ENCODE assay signal across 8 cellular contexts in the genomic region with DNA sequence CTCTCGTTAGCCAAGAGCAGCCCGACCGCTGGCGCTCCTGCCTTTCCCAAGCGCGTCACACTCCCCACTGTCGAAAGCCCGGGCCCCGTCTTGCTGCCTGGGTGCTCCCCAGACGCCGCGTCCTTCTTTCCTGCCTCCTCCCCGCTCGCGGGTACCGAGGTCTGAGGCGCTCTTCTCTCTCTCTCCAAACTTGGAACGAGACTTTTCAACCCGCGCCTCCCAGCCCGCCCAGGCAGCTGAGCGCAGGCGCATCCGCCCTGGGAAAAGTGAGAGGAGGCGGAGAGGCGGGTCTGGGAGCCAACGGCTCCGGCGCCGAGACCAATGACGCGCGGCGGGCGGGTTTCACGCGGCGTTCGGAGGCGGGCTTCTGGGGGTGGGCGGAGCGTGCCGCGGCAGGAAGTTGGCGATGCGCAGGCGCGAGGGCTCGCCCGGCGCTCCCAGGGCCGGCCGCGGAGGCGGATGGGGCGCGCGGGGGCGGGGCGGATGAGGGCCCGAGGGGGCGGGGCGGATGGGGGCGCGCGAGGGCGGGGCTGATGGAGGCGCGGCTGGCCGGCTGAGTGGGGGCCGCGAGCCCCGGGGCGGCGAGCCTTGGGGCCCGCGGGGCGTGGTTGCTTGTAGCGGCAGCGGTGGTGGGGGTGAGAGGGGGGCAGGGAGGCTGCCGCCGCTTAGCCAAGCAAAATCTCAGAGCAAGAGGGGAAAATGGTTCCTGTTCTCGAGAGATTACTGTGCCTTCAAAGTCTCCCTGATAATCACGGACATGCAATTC. TPM values are rescaled to one million over a fixed set of nuclear protein-coding genes. Genes with fewer than 3 reads are reported as not detected.
DNase-seq lines count a peak whose midpoint lies in the region; ATAC-seq and TF ChIP-seq lines count a peak whose summit lies in the region.

TSS of gene RBBP7 (minus strand) at position 268 of the 766 bp plus-strand sequence. CDS start 309 bp downstream, outside the sequence.

- 0 to 4% (median 1%) methylated on average over 44 to 82 of the region's 84 CpGs for WGBS in adipose tissue, 3 donors
- 0 to 5% methylated on average over 1 to 31 of the region's 84 CpGs for WGBS in upper lobe of left lung, 2 donors

- ATAC-seq in HG02763 (IDR thresholded peaks at IDR 0.05; ENCODE audit: unreplicated experiment) (peak; percentile 89), T-cell (replicated peaks in 1 of 4) (peak; percentile 84 to 86 (median 86)), upper lobe of left lung (ENCODE audit: low FRiP score in 2 of 2) (peak; percentile 95 to 96)

- peaks cover 0 to 11% (median 0%) of the 10 kb centered on the region in 4 donors for H3K27me3 ChIP-seq in upper lobe of left lung

- H3K36me3 Mint-ChIP-seq in T-cell: peaks cover 3% of the 10 kb centered on the region

- H3K27ac Mint-ChIP-seq in T-cell: peak within 1 kb of the TSS; percentile 95 to 97

- H3K36me3 ChIP-seq in upper lobe of left lung: no peaks in the 10 kb centered on the region

- TF ChIP-seq CTCF in GM12875 (IDR thresholded peaks at IDR 0.05; ENCODE audit: borderline replicate concordance, insufficient read depth, low read depth, low read length): no peak
- peak in 3 of 6 experiments; percentile 19 to 23 (median 22) for TF ChIP-seq CTCF in upper lobe of left lung (IDR thresholded peaks at IDR 0.05)

- peak within 1 kb of the TSS; percentile 93 to 100 (median 94) for H3K4me3 Mint-ChIP-seq in T-cell

- POLR2A ChIA-PET in T-cell (lab: Charles Lee): no interaction called here

- H3K27ac ChIP-seq in adipose tissue (ENCODE audit: low read depth, low read length) (peak within 1 kb of the TSS; percentile 3), upper lobe of left lung (peak within 1 kb of the TSS; percentile 88 to 94 (median 90))

- peak; percentile 21 for DNase-seq in NCI-H1436 treated with DMSO at 0.1 percent for 48 hours (lab: John Stamatoyannopoulos, UW)
- peak; percentile 78 to 96 (median 88) for DNase-seq in T-cell
- DNase-seq in cardiac septum (ENCODE audit: low spot score): peak; percentile 97
- peak; percentile 98 for DNase-seq in posterior vena cava (ENCODE audit: low spot score)
- peak; percentile 93 to 98 for DNase-seq in upper lobe of left lung

- H3K9me3 ChIP-seq in upper lobe of left lung: no peaks in the 10 kb centered on the region

- intact Hi-C loops in cardiac septum (cut with DNase I) (loop anchor here (5.0 kb wide), 1 partner anchor 83 kb away; the partner anchor contains the start of gene TXLNG), posterior vena cava (cut with DNase I) (no loop called here)

- CTCF ChIA-PET in T-cell (lab: Charles Lee): interaction anchor here in 1 of 2 donors (1.2 kb wide), 1 partner anchor 13 kb away, joined by 5 read pairs; no protein-coding TSS in a partner anchor

- no peak for TF ChIP-seq EP300 in upper lobe of left lung (IDR thresholded peaks at IDR 0.05)

- peaks cover 8 to 40% (median 17%) of the 10 kb centered on the region in 4 donors for H3K4me1 ChIP-seq in upper lobe of left lung

- H3K9me3 Mint-ChIP-seq in T-cell: no peaks in the 10 kb centered on the region

- H3K4me1 Mint-ChIP-seq in T-cell: peaks cover 31 to 45% (median 40%) of the 10 kb centered on the region in 3 donors

- peak; percentile 21 to 83 (median 75) for TF ChIP-seq POLR2A in upper lobe of left lung (IDR thresholded peaks at IDR 0.05)

- H3K27me3 Mint-ChIP-seq in T-cell: peaks cover 3 to 14% of the 10 kb centered on the region in 2 donors

- H3K4me3 ChIP-seq in GM12875 (ENCODE audit: low read depth, low read length): peak within 1 kb of the TSS; percentile 93
- peak within 1 kb of the TSS; percentile 59 to 84 (median 72) for H3K4me3 ChIP-seq in upper lobe of left lung

RNA-seq across cellular contexts. Expression of gene RBBP7, which starts in this region (rescaled TPM):
- 100 to 1,000 TPM in 2 of 5 donors, 10 to 100 TPM in 3; 72.6 to 111 (median 90.3) TPM for total RNA-seq in T-cell
- 10 to 100 TPM; 46.0 to 63.5 (median 55.4) TPM for polyA plus RNA-seq in adipose tissue
- total RNA-seq in cardiac septum: 117 TPM
- 100 to 1,000 TPM in 1 of 2 donors, 10 to 100 TPM in 1; 98.7 to 102 TPM for total RNA-seq in posterior vena cava
- total RNA-seq in upper lobe of left lung: 10 to 100 TPM; 59.1 to 73.3 (median 63.7) TPM

Comparison
In these comparisons a context has a peak if more than half of its experiments do, and no peak if none do; other contexts are left out.
1. Peak in every context shown above with its lines: DNase-seq, ATAC-seq, H3K4me3 ChIP-seq and H3K27ac ChIP-seq.
2. DNase-seq: peak in every context shown above with its lines; median percentile 98 in posterior vena cava; 97 in cardiac septum; 96 in upper lobe of left lung; 88 in T-cell; 21 in NCI-H1436 treated with DMSO at 0.1 percent for 48 hours.